In genomic region chr11:121023848-121024751, GRCh38 we compare ENCODE assay signal across 8 cellular contexts. TPM values are rescaled to one million over a fixed set of nuclear protein-coding genes. Genes with fewer than 3 reads are reported as not detected.
DNase-seq lines count a peak whose midpoint lies in the region; ATAC-seq and TF ChIP-seq lines count a peak whose summit lies in the region.

TBCEL (plus strand) TSS chr11:121024102; CDS start chr11:121045691, 21,589 bp downstream.

- H4K8ac ChIP-seq in mesenchymal stem cell (ENCODE audit: low read length) = peak within 1 kb of the TSS; percentile 84

- H3K18ac ChIP-seq in mesenchymal stem cell (ENCODE audit: low read depth in 1 of 2, low read length in 2 of 2) = peak within 1 kb of the TSS; percentile 44 to 67

- ATAC-seq in GM19351 (IDR thresholded peaks at IDR 0.05; ENCODE audit: unreplicated experiment) = peak; percentile 97
- peak; percentile 89 for ATAC-seq in HG03521 (IDR thresholded peaks at IDR 0.05; ENCODE audit: unreplicated experiment)

- H3K27me3 Mint-ChIP-seq in CD14-positive monocyte (ENCODE audit: low read depth in 3 of 3) = peaks cover 0 to 8% (median 2%) of the 10 kb centered on the region in 3 donors

- 1% methylated on average over 46 of the region's 54 CpGs for WGBS in mesenchymal stem cell

- H2BK120ac ChIP-seq in mesenchymal stem cell (ENCODE audit: low read depth, low read length) = peak within 1 kb of the TSS; percentile 21

- peaks cover 24% of the 10 kb centered on the region for H3K4me1 Mint-ChIP-seq in CD14-positive monocyte

- H4K91ac ChIP-seq in mesenchymal stem cell (ENCODE audit: low read length) = peak within 1 kb of the TSS; percentile 70

- H3K9ac ChIP-seq in mesenchymal stem cell (ENCODE audit: low read length) = peak within 1 kb of the TSS; percentile 94

- no peak within 1 kb of the TSS for H2AK5ac ChIP-seq in mesenchymal stem cell (ENCODE audit: low read length, severe bottlenecking)

- peak within 1 kb of the TSS; percentile 39 for H2BK15ac ChIP-seq in mesenchymal stem cell (ENCODE audit: low read depth, poor library complexity, severe bottlenecking)

- H2AFZ ChIP-seq in mesenchymal stem cell (ENCODE audit: low read depth, low read length) = peak within 1 kb of the TSS; percentile 72

- H3K4me1 ChIP-seq in effector memory CD4-positive, alpha-beta T cell (ENCODE audit: control insufficient read depth, insufficient read depth, low read length, poor library complexity, severe bottlenecking) = peaks cover 3% of the 10 kb centered on the region
- H3K4me1 ChIP-seq in mesenchymal stem cell (ENCODE audit: control insufficient read depth, insufficient read depth, low read depth, low read length) = peaks cover 8% of the 10 kb centered on the region

- H3K4me2 ChIP-seq in mesenchymal stem cell (ENCODE audit: low read length, poor library complexity, severe bottlenecking) = peak within 1 kb of the TSS; percentile 86

- no peak for TF ChIP-seq CTCF in CD14-positive monocyte (IDR thresholded peaks at IDR 0.05)

- no peaks in the 10 kb centered on the region for H3K9me3 ChIP-seq in effector memory CD4-positive, alpha-beta T cell (ENCODE audit: control insufficient read depth, low read length)
- no peaks in the 10 kb centered on the region for H3K9me3 ChIP-seq in mesenchymal stem cell (ENCODE audit: control insufficient read depth, low read length)

- H3K9me3 Mint-ChIP-seq in CD14-positive monocyte = peaks cover 0 to 9% (median 0%) of the 10 kb centered on the region in 7 donors

- DNase-seq in CD14-positive monocyte (ENCODE audit: low spot score) (peak; percentile 61), NCI-H82 (lab: John Stamatoyannopoulos, UW) (peak; percentile 93), mesenchymal stem cell (peak; percentile 84)
- peak; percentile 39 to 68 for DNase-seq in activated CD8-positive, alpha-beta memory T cell treated with anti-CD3 and anti-CD28 coated beads for 1 hour (ENCODE audit: extremely low read depth in 1 of 2, low read depth in 1 of 2)
- DNase-seq in effector memory CD4-positive, alpha-beta T cell = peak; percentile 53 to 62 (median 56)
- peak; percentile 68 for DNase-seq in stimulated activated CD8-positive, alpha-beta memory T cell treated with anti-CD3 and anti-CD28 coated beads, Interleukin-12 subunit alpha, Interleukin-12 subunit beta, amount 100 ng/mL, for 4 hours (ENCODE audit: low read depth)

- peak within 1 kb of the TSS; percentile 54 for H3K27ac ChIP-seq in effector memory CD4-positive, alpha-beta T cell (ENCODE audit: insufficient read depth, low read length, poor library complexity, severe bottlenecking)
- no peak within 1 kb of the TSS for H3K27ac ChIP-seq in mesenchymal stem cell (ENCODE audit: low read length, poor library complexity, severe bottlenecking)

- H3K27ac Mint-ChIP-seq in CD14-positive monocyte = peak within 1 kb of the TSS; percentile 19 to 88 (median 67)

- intact Hi-C loops in CD14-positive monocyte (cut with micrococcal nuclease) = no loop called here

- peak within 1 kb of the TSS; percentile 79 to 87 for H3K4me3 Mint-ChIP-seq in CD14-positive monocyte

- no peaks in the 10 kb centered on the region for H3K27me3 ChIP-seq in effector memory CD4-positive, alpha-beta T cell (replicated peaks; ENCODE audit: control insufficient read depth, insufficient read depth, low read length, poor library complexity, severe bottlenecking)
- no peaks in the 10 kb centered on the region for H3K27me3 ChIP-seq in mesenchymal stem cell (ENCODE audit: control insufficient read depth in 1 of 2, insufficient read depth in 1 of 2, low read length in 2 of 2)

- peak within 1 kb of the TSS; percentile 86 for H3K4me3 ChIP-seq in effector memory CD4-positive, alpha-beta T cell (ENCODE audit: insufficient read depth, low read depth, low read length, poor library complexity, severe bottlenecking)
- peak within 1 kb of the TSS; percentile 78 to 80 for H3K4me3 ChIP-seq in mesenchymal stem cell (ENCODE audit: insufficient read depth in 1 of 2, low read depth in 1 of 2, low read length in 2 of 2)

- no peak within 1 kb of the TSS for H2BK5ac ChIP-seq in mesenchymal stem cell (ENCODE audit: low read depth, low read length, poor library complexity, severe bottlenecking)

- peaks cover 2 to 8% of the 10 kb centered on the region in 2 donors for H3K36me3 Mint-ChIP-seq in CD14-positive monocyte

- peak within 1 kb of the TSS; percentile 21 to 55 for H3K4ac ChIP-seq in mesenchymal stem cell (ENCODE audit: low read depth in 1 of 2, low read length in 2 of 2)

- H3K79me1 ChIP-seq in mesenchymal stem cell (replicated peaks; ENCODE audit: low read length, poor library complexity, severe bottlenecking) = peaks cover 9% of the 10 kb centered on the region

- peak within 1 kb of the TSS in 1 of 2 experiments; percentile 23 for H2BK12ac ChIP-seq in mesenchymal stem cell (ENCODE audit: low read length in 2 of 2)

- H3K23ac ChIP-seq in mesenchymal stem cell (ENCODE audit: low read length in 2 of 2) = no peak within 1 kb of the TSS

- H3K36me3 ChIP-seq in effector memory CD4-positive, alpha-beta T cell (ENCODE audit: control insufficient read depth, insufficient read depth, low read length) = no peaks in the 10 kb centered on the region
- no peaks in the 10 kb centered on the region for H3K36me3 ChIP-seq in mesenchymal stem cell (ENCODE audit: control insufficient read depth in 1 of 2, insufficient read depth in 2 of 2, low read depth in 1 of 2, low read length in 2 of 2)

- H3K14ac ChIP-seq in mesenchymal stem cell (ENCODE audit: low read length in 2 of 2) = peak within 1 kb of the TSS in 1 of 2 experiments; percentile 89

RNA-seq across cellular contexts. Expression of gene TBCEL, which starts in this region (rescaled TPM):
- polyA plus RNA-seq in CD14-positive monocyte = 1 to 10 TPM; 3.9 to 6.5 TPM
- polyA plus RNA-seq in mesenchymal stem cell (2013, experiment 1 of 2) = 16.2 TPM
- polyA plus RNA-seq in mesenchymal stem cell (2013, experiment 2 of 2) = 16.1 TPM
